In genomic region chr16:2968368-2968737, GRCh38 we compare ENCODE assay signal across 1 cellular context.
TF ChIP-seq lines count a peak whose summit lies in the region.

No MANE protein-coding gene starts in this region.

TF ChIP-seq in K562, 482 proteins besides CTCF, POLR2A, EP300 and RAD21:
- peak in 1 of 3 experiments; percentile 4 for TF ChIP-seq YY1 (IDR thresholded peaks at IDR 0.05; ENCODE audit: borderline replicate concordance in 1 of 3, control insufficient read depth in 1 of 3, extremely low read depth in 1 of 3, insufficient read depth in 3 of 3, insufficient read length in 1 of 3, insufficient replicate concordance in 2 of 3, low read depth in 1 of 3, low read length in 2 of 3)
- TF ChIP-seq MLX (CRISPR knock-in tag; conservative IDR thresholded peaks at IDR 0.05) = no peak
- no peak for TF ChIP-seq CC2D1A (IDR thresholded peaks at IDR 0.05)
- 0 out of 2 replicates have a peak, but pooled peaks have one; percentile 19 for TF ChIP-seq NFIC (IDR thresholded peaks at IDR 0.05)
- no peak for TF ChIP-seq KDM4B (IDR thresholded peaks at IDR 0.05; ENCODE audit: borderline replicate concordance in 2 of 2, low read depth in 1 of 2)
- TF ChIP-seq E2F6 (IDR thresholded peaks at IDR 0.05; ENCODE audit: borderline replicate concordance in 1 of 2, extremely low read depth in 1 of 2, insufficient read depth in 1 of 2, insufficient read length in 1 of 2, low read depth in 1 of 2, low read length in 1 of 2, poor library complexity in 1 of 2, severe bottlenecking in 1 of 2) = peak in 1 of 2 experiments; percentile 10
- TF ChIP-seq TSHZ1 (CRISPR knock-in tag; IDR thresholded peaks at IDR 0.05) = no peak
- peak in 1 of 2 experiments; percentile 21; a peak in 1 of 4 replicates for TF ChIP-seq NRF1 (conservative IDR thresholded peaks at IDR 0.05 in 1 of 2, IDR thresholded peaks at IDR 0.05 in 1 of 2)
- TF ChIP-seq MEIS2 (IDR thresholded peaks at IDR 0.05; ENCODE audit: partially characterized antibody) = no peak
- peak; percentile 0 for TF ChIP-seq TEAD4 (IDR thresholded peaks at IDR 0.05; ENCODE audit: low read length)
- no peak for TF ChIP-seq TEAD4 (CRISPR knock-in tag; IDR thresholded peaks at IDR 0.05; ENCODE audit: borderline replicate concordance)
